Comparison of ENCODE assay signal across 8 cellular contexts in the genomic region with DNA sequence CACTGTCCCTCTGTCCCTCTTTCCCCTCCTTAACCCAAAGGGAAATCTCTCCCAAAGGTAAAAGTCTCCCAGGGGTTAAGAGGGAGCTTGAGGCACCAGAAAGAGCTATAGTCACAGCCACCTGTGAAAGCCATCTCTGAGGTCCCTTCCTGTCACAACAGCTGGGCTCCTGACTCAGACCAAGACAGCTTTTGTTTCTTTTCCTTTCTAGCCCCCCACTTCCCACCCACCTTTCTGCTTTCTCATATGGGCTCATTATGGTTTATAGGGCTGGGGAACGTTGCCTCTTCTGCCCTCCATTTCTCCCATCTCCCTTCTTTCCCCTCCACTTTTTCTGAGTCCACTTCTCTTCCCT. TPM values are rescaled to one million over a fixed set of nuclear protein-coding genes. Genes with fewer than 3 reads are reported as not detected.
DNase-seq lines count a peak whose midpoint lies in the region; ATAC-seq and TF ChIP-seq lines count a peak whose summit lies in the region.

No MANE protein-coding gene starts in this region.

- no peaks in the 10 kb centered on the region for H3K9me3 ChIP-seq in Karpas-422 (ENCODE audit: low read length)
- no peaks in the 10 kb centered on the region for H3K9me3 ChIP-seq in neural cell (ENCODE audit: low read length)

- H3K36me3 ChIP-seq in Karpas-422 (ENCODE audit: insufficient read depth, low read length) (no peaks in the 10 kb centered on the region), neural cell (ENCODE audit: insufficient read depth, low read length) (no peaks in the 10 kb centered on the region)

- peaks cover 18% of the 10 kb centered on the region for H3K4me1 ChIP-seq in Karpas-422 (ENCODE audit: low read length)

- no peaks in the 10 kb centered on the region for H3K9me2 ChIP-seq in Karpas-422 (replicated peaks; ENCODE audit: insufficient read depth, low read length)
- no peaks in the 10 kb centered on the region for H3K9me2 ChIP-seq in neural cell (ENCODE audit: insufficient read depth, low read length)

- ATAC-seq in GM18907 (IDR thresholded peaks at IDR 0.05; ENCODE audit: unreplicated experiment) (peak; percentile 10), HG03039 (IDR thresholded peaks at IDR 0.05; ENCODE audit: unreplicated experiment) (no peak)

- no peak for TF ChIP-seq RAD21 in neural cell (conservative IDR thresholded peaks at IDR 0.05)

- H3K27ac ChIP-seq in Karpas-422 (ENCODE audit: low read length): peak overlapping the region; percentile 81
- peak overlapping the region; percentile 93 for H3K27ac ChIP-seq in cingulate gyrus (ENCODE audit: low read depth, low read length)
- H3K27ac ChIP-seq in neural cell (ENCODE audit: low read length): peak overlapping the region; percentile 84

- H2AFZ ChIP-seq in Karpas-422 (ENCODE audit: low read length) (peak overlapping the region; percentile 43; the same call in 1 of the 2 replicates), neural cell (ENCODE audit: low read depth, low read length) (peak overlapping the region; percentile 74)

- H3K4me2 ChIP-seq in Karpas-422 (ENCODE audit: low read depth, low read length, poor library complexity, severe bottlenecking) (peak overlapping the region; percentile 95), neural cell (ENCODE audit: low read length) (peak overlapping the region; percentile 84)

- no peak for TF ChIP-seq CTCF in neural cell (IDR thresholded peaks at IDR 0.05; ENCODE audit: poor library complexity, severe bottlenecking)

- H3K4me3 ChIP-seq in Karpas-422 (ENCODE audit: low read length) (peak overlapping the region; percentile 88), neural cell (ENCODE audit: low read length) (peak overlapping the region; percentile 71)

- H3F3A ChIP-seq in neural cell (ENCODE audit: insufficient read depth, low read length, poor library complexity, severe bottlenecking): no peaks in the 10 kb centered on the region

- no peaks in the 10 kb centered on the region for H3K27me3 ChIP-seq in Karpas-422 (ENCODE audit: low read length)
- no peaks in the 10 kb centered on the region for H3K27me3 ChIP-seq in neural cell (ENCODE audit: insufficient read depth, low read depth, low read length)

- H3K79me2 ChIP-seq in Karpas-422 (ENCODE audit: low read length) (no peaks in the 10 kb centered on the region; the same call in 1 of the 2 replicates), neural cell (replicated peaks; ENCODE audit: insufficient read depth, low read length) (no peaks in the 10 kb centered on the region)

- H4K20me1 ChIP-seq in Karpas-422 (ENCODE audit: insufficient read depth, low read depth, low read length) (no peaks in the 10 kb centered on the region), neural cell (ENCODE audit: insufficient read depth) (no peaks in the 10 kb centered on the region)

- DNase-seq in Karpas-422 (peak; percentile 53), cerebellar cortex (ENCODE audit: low spot score) (no peak), SKM-1 treated with dmso at 0.1 percent for 144 hours (lab: John Stamatoyannopoulos, UW; ENCODE audit: unreplicated experiment) (no peak), glomerular visceral epithelial cell (ENCODE audit: extremely low spot score) (no peak)

- TF ChIP-seq EP300 in neural cell (conservative IDR thresholded peaks at IDR 0.05; ENCODE audit: poor library complexity, severe bottlenecking): no peak

- H3K9ac ChIP-seq in Karpas-422 (ENCODE audit: low read length): peak overlapping the region; percentile 94
- peak overlapping the region; percentile 83 for H3K9ac ChIP-seq in neural cell (ENCODE audit: low read length)

TF ChIP-seq in neural cell, 6 proteins besides CTCF, POLR2A, EP300 and RAD21:
- TF ChIP-seq SMC3 (conservative IDR thresholded peaks at IDR 0.05; ENCODE audit: poor library complexity) (no peak), TAF1 (IDR thresholded peaks at IDR 0.05; ENCODE audit: low read depth) (no peak), EZH2 (IDR thresholded peaks at IDR 0.05; ENCODE audit: borderline replicate concordance, insufficient read depth, low read length, poor library complexity, severe bottlenecking) (no peak), POLR2AphosphoS5 (IDR thresholded peaks at IDR 0.05) (no peak), MXI1 (conservative IDR thresholded peaks at IDR 0.05; ENCODE audit: poor library complexity, severe bottlenecking) (no peak)
- TF ChIP-seq, protein P1, sequence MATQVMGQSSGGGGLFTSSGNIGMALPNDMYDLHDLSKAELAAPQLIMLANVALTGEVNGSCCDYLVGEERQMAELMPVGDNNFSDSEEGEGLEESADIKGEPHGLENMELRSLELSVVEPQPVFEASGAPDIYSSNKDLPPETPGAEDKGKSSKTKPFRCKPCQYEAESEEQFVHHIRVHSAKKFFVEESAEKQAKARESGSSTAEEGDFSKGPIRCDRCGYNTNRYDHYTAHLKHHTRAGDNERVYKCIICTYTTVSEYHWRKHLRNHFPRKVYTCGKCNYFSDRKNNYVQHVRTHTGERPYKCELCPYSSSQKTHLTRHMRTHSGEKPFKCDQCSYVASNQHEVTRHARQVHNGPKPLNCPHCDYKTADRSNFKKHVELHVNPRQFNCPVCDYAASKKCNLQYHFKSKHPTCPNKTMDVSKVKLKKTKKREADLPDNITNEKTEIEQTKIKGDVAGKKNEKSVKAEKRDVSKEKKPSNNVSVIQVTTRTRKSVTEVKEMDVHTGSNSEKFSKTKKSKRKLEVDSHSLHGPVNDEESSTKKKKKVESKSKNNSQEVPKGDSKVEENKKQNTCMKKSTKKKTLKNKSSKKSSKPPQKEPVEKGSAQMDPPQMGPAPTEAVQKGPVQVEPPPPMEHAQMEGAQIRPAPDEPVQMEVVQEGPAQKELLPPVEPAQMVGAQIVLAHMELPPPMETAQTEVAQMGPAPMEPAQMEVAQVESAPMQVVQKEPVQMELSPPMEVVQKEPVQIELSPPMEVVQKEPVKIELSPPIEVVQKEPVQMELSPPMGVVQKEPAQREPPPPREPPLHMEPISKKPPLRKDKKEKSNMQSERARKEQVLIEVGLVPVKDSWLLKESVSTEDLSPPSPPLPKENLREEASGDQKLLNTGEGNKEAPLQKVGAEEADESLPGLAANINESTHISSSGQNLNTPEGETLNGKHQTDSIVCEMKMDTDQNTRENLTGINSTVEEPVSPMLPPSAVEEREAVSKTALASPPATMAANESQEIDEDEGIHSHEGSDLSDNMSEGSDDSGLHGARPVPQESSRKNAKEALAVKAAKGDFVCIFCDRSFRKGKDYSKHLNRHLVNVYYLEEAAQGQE (IDR thresholded peaks at IDR 0.05; ENCODE audit: borderline replicate concordance): no peak

RNA-seq across cellular contexts. Expression of a gene that starts 19.1 kb away (rescaled TPM):
- total RNA-seq in Karpas-422 (2014; rRNA removed; shearing (Covaris generic); ENCODE audit: low replicate concordance): 1,081 and 1,189 TPM in 2 replicates
- 369 and 421 TPM in 2 replicates for polyA plus RNA-seq in neural cell
- 79.4 and 96.2 TPM in 2 replicates for polyA minus RNA-seq in neural cell

RNA-seq across cellular contexts. Expression of a gene that starts 47.7 kb away (rescaled TPM):
- total RNA-seq in Karpas-422 (2014; rRNA removed; shearing (Covaris generic); ENCODE audit: low replicate concordance): not detected in 2 replicates
- polyA plus RNA-seq in neural cell: 1.3 TPM in 1 of 2 replicates, not detected in the other
- polyA minus RNA-seq in neural cell: not detected in 2 replicates

RNA-seq across cellular contexts. Expression of a gene that starts 53.4 kb away (rescaled TPM):
- 5.2 and 6.0 TPM in 2 replicates for total RNA-seq in Karpas-422 (2014; rRNA removed; shearing (Covaris generic); ENCODE audit: low replicate concordance)
- 0.31 and 0.56 TPM in 2 replicates for polyA plus RNA-seq in neural cell
- polyA minus RNA-seq in neural cell: 0.97 and 1.4 TPM in 2 replicates

RNA-seq across cellular contexts. Expression of a gene that starts 55.6 kb away (rescaled TPM):
- total RNA-seq in Karpas-422 (2014; rRNA removed; shearing (Covaris generic); ENCODE audit: low replicate concordance): 30.3 and 45.6 TPM in 2 replicates
- polyA plus RNA-seq in neural cell: 45.7 and 48.6 TPM in 2 replicates
- polyA minus RNA-seq in neural cell: 45.5 and 51.1 TPM in 2 replicates
